In genomic region chr16:60608971-60609370, GRCh38 we compare ENCODE assay signal across 25 cellular contexts.
"Had no signal": no experiment of that assay in that cellular context is flagged by ENCODE, and none has a peak within 500 bp of the region (broad histone marks: within the 10 kb centered on the region; RNA-seq: fewer than 3 reads in every experiment).

No MANE protein-coding gene starts in this region.

- H3K4me1 ChIP-seq: left ventricle myocardium inferior, stomach, testis, thyroid gland, transverse colon, upper lobe of left lung, vagina had no signal

- H3K4me1 Mint-ChIP-seq: immature natural killer cell; memory B cell; naive thymus-derived CD4-positive, alpha-beta T cell; stimulated activated naive B cell treated with anti-CD40 and anti-IgM and Interleukin-4, amounts not matched to agents 10 μg/mL and 1 μg/mL and 100 μg/mL, for 72 hours had no signal

- H3K9me3 ChIP-seq: left ventricle myocardium inferior, ovary, stomach, testis, thyroid gland, transverse colon, upper lobe of left lung, vagina had no signal

- H3K4me3 ChIP-seq: left ventricle myocardium inferior, lung, mucosa of descending colon, ovary, skin epidermis, stomach, testis, thyroid gland, transverse colon, upper lobe of left lung, vagina had no signal

- DNase-seq: immature natural killer cell; islet precursor cell; left ventricle myocardium inferior; midbrain; mucosa of descending colon; naive thymus-derived CD4-positive, alpha-beta T cell; ovary; right cardiac atrium; stimulated activated CD4-positive, alpha-beta T cell treated with anti-CD3 and anti-CD28 coated beads, Interleukin-12 subunit alpha, Interleukin-12 subunit beta, amount 100 ng/mL, for 4 hours; stimulated activated CD4-positive, alpha-beta T cell treated with anti-CD3 and anti-CD28 coated beads, Interleukin-15, amount 100 ng/mL, for 24 hours; stimulated activated CD4-positive, alpha-beta T cell treated with anti-CD3 and anti-CD28 coated beads, Interleukin-2, amount 100 ng/mL, for 24 hours; stimulated activated CD4-positive, alpha-beta T cell treated with anti-CD3 and anti-CD28 coated beads, Interleukin-4, amount 100 ng/mL, for 1 hour; stimulated activated naive B cell treated with anti-CD40 and anti-IgM and Interleukin-4, amounts not matched to agents 10 μg/mL and 1 μg/mL and 100 μg/mL, for 72 hours; stimulated activated naive CD8-positive, alpha-beta T cell treated with anti-CD3 and anti-CD28 coated beads, Interleukin-15, Interleukin-2, amounts not matched to agents 100 U/mL and 50 U/mL, for 24 hours; stomach; testis; thyroid gland; transverse colon; upper lobe of left lung had no signal

- H3K4me3 Mint-ChIP-seq: immature natural killer cell; memory B cell; naive thymus-derived CD4-positive, alpha-beta T cell; natural killer cell treated with Interleukin-12 subunit alpha and Interleukin-12 subunit beta and Interleukin-15 and Interleukin-18, amount 100 ng/mL, for 72 hours; stimulated activated naive B cell treated with anti-CD40 and anti-IgM and Interleukin-4, amounts not matched to agents 10 μg/mL and 1 μg/mL and 100 μg/mL, for 72 hours had no signal

- H3K27ac Mint-ChIP-seq: immature natural killer cell; memory B cell; naive thymus-derived CD4-positive, alpha-beta T cell; natural killer cell treated with Interleukin-12 subunit alpha and Interleukin-12 subunit beta and Interleukin-15 and Interleukin-18, amount 100 ng/mL, for 72 hours; progenitor cell of endocrine pancreas; stimulated activated naive B cell treated with anti-CD40 and anti-IgM and Interleukin-4, amounts not matched to agents 10 μg/mL and 1 μg/mL and 100 μg/mL, for 72 hours had no signal

- H3K27me3 ChIP-seq: ovary, stomach, testis, thyroid gland, transverse colon, upper lobe of left lung, vagina had no signal

- H3K27ac ChIP-seq: left ventricle myocardium inferior, ovary, skin epidermis, stomach, testis, thyroid gland, transverse colon, upper lobe of left lung, vagina had no signal

- H3K36me3 Mint-ChIP-seq: memory B cell; naive thymus-derived CD4-positive, alpha-beta T cell; natural killer cell treated with Interleukin-12 subunit alpha and Interleukin-12 subunit beta and Interleukin-15 and Interleukin-18, amount 100 ng/mL, for 72 hours; stimulated activated naive B cell treated with anti-CD40 and anti-IgM and Interleukin-4, amounts not matched to agents 10 μg/mL and 1 μg/mL and 100 μg/mL, for 72 hours had no signal

- H3K27me3 Mint-ChIP-seq: memory B cell; naive thymus-derived CD4-positive, alpha-beta T cell; natural killer cell treated with Interleukin-12 subunit alpha and Interleukin-12 subunit beta and Interleukin-15 and Interleukin-18, amount 100 ng/mL, for 72 hours; progenitor cell of endocrine pancreas; stimulated activated naive B cell treated with anti-CD40 and anti-IgM and Interleukin-4, amounts not matched to agents 10 μg/mL and 1 μg/mL and 100 μg/mL, for 72 hours had no signal

- H3K36me3 ChIP-seq: left ventricle myocardium inferior, ovary, stomach, thyroid gland, transverse colon, upper lobe of left lung, vagina had no signal
